ENCODE assay signal across 27 cellular contexts in the genomic region with DNA sequence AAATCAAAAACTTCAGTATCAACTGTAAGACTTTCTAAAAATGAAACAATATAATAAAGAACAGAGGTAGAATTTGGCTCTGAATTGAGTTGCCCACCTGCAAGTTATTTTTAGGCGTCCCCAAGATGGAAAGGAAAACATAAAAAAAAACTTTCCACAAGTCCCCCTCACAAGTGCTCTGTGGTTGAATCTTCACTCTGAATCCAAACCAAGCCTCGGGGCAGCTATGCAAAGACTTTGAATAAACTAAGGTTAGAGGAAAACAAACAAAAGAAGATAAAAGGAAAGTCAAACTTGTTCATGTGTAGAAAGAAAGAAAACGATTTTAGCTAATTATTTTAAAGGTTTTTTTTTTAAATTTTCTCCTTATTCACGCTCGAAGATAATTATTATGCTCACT.
"Had no signal": no experiment of that assay in that cellular context is flagged by ENCODE, and none has a peak within 500 bp of the region (broad histone marks: within the 10 kb centered on the region; RNA-seq: fewer than 3 reads in every experiment).

No MANE protein-coding gene starts in this region.

- H3K9ac ChIP-seq: KMS-11, SK-N-SH had no signal

- DNase-seq: activated CD4-positive, alpha-beta memory T cell treated with anti-CD3 and anti-CD28 coated beads, Interleukin-2, amount 10 ng/mL, durations not matched to agents 7 days and 5 days; activated CD4-positive, alpha-beta T cell treated with anti-CD3 and anti-CD28 coated beads for 36 hours; activated CD4-positive, alpha-beta T cell treated with anti-CD3 and anti-CD28 coated beads, Interleukin-2, amount 50 U/mL, for 1 hour; activated CD8-positive, alpha-beta memory T cell treated with anti-CD3 and anti-CD28 coated beads, Interleukin-2, amount 50 U/mL, for 48 hours; activated naive CD4-positive, alpha-beta T cell treated with anti-CD3 and anti-CD28 coated beads, Interleukin-2, amount 50 U/mL, for 16 hours; activated naive CD8-positive, alpha-beta T cell treated with anti-CD3 and anti-CD28 coated beads, Interleukin-2, amount 10 ng/mL, durations not matched to agents 7 days and 5 days; activated T-cell treated with anti-CD3 and anti-CD28 coated beads, Interleukin-2, amount 50 U/mL, for 1 hour; aorta; caudate nucleus; MG63; MV-4-11; NCI-H1092 treated with DMSO at 0.1 percent for 48 hours; NCI-H1417 treated with DMSO at 0.1 percent for 48 hours; NCI-H1694; NCI-H2029; NCI-H446; NCI-H524; OCI-M1; Right ventricle myocardium superior; SJCRH30; SK-N-SH; T-helper 1 cell; WERI-Rb-1 had no signal

- H3K27ac ChIP-seq: breast epithelium, KMS-11, RWPE1, SJCRH30, WERI-Rb-1 had no signal

- H3K4me1 ChIP-seq: breast epithelium, SJCRH30 had no signal

- H3K27me3 ChIP-seq: breast epithelium, MG63, SJCRH30 had no signal

- H3K4me2 ChIP-seq: KMS-11, SK-N-SH had no signal

- H3K36me3 ChIP-seq: breast epithelium, MG63, SJCRH30, WERI-Rb-1 had no signal

- H3K4me3 ChIP-seq: breast epithelium, MG63, SJCRH30 had no signal

- H3K9me2 ChIP-seq: SK-N-SH had no signal

- ATAC-seq: activated CD4-positive, alpha-beta T cell treated with anti-CD3 and anti-CD28 coated beads for 36 hours; Panc1 had no signal

- H3K9me3 ChIP-seq: breast epithelium, MG63, SJCRH30, SK-N-SH had no signal
